In the genomic region with DNA sequence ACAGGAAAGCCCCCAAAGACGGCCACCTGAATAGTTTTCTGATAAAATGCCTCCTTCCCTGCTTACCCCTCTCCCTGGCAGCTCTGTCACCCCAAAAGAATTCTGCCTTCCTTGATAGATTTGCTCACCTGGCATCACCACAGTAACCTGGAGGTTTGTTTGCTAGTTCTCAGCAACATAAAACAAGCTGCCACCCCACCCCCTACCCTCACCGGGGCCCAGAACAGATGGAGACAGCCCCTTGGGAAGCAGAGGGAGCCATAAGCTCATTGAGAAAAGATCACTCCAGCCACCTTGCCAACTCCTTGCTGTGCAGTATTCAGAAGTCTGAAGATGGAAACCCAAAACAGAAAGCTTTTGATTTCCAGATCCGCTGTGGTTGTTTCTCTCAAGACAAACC, we compare ENCODE assay signal across 12 cellular contexts.
DNase-seq lines count a peak whose midpoint lies in the region; ATAC-seq, FAIRE-seq and TF ChIP-seq lines count a peak whose summit lies in the region.
"Had no signal": no experiment of that assay in that cellular context is flagged by ENCODE, and none has a peak within 500 bp of the region (broad histone marks: within the 10 kb centered on the region; RNA-seq: fewer than 3 reads in every experiment).

No MANE protein-coding gene starts in this region.

- no peaks in the 10 kb centered on the region for H3K9me3 ChIP-seq in WERI-Rb-1 (ENCODE audit: severe bottlenecking)
- no peaks in the 10 kb centered on the region for H3K9me3 ChIP-seq in mesenchymal stem cell (ENCODE audit: control insufficient read depth, low read length)
- H3K9me3 ChIP-seq: Caco-2 had no signal

- H4K8ac ChIP-seq in mesenchymal stem cell (ENCODE audit: low read length): no peak overlapping the region

- H3K27ac ChIP-seq in WERI-Rb-1 (peak overlapping the region; percentile 35), mesenchymal stem cell (ENCODE audit: low read length, poor library complexity, severe bottlenecking) (no peak overlapping the region)

- H3K4me3 ChIP-seq in WERI-Rb-1 (ENCODE audit: low read depth, low read length) (no peak overlapping the region), mesenchymal stem cell (ENCODE audit: insufficient read depth in 1 of 2, low read depth in 1 of 2, low read length in 2 of 2) (no peak overlapping the region)
- H3K4me3 ChIP-seq: K562 had no signal

- H3K4me2 ChIP-seq in mesenchymal stem cell (ENCODE audit: low read length, poor library complexity, severe bottlenecking): no peak overlapping the region

- H3K27me3 ChIP-seq in WERI-Rb-1 (ENCODE audit: insufficient read depth, low read depth, severe bottlenecking): peaks cover 13% of the 10 kb centered on the region
- peaks cover 6 to 8% of the 10 kb centered on the region in 2 experiments for H3K27me3 ChIP-seq in mesenchymal stem cell (ENCODE audit: control insufficient read depth in 1 of 2, insufficient read depth in 1 of 2, low read length in 2 of 2)

- H3K4ac ChIP-seq in mesenchymal stem cell (ENCODE audit: low read depth in 1 of 2, low read length in 2 of 2): no peak overlapping the region

- H3K9ac ChIP-seq in mesenchymal stem cell (ENCODE audit: low read length): no peak overlapping the region

- WGBS in mesenchymal stem cell: 61% methylated on average over 2 of the region's 3 CpGs

- FAIRE-seq in D721Med (lab: Jason Lieb, UNC): no peak

- peaks cover 21% of the 10 kb centered on the region for H3K4me1 ChIP-seq in mesenchymal stem cell (ENCODE audit: control insufficient read depth, insufficient read depth, low read depth, low read length)

- ATAC-seq in HG02840 (IDR thresholded peaks at IDR 0.05; ENCODE audit: low FRiP score, unreplicated experiment): no peak
- ATAC-seq: K562 had no signal

- DNase-seq in D721Med (ENCODE audit: insufficient read length, low spot score) (peak; percentile 40), NCI-H2171 (lab: John Stamatoyannopoulos, UW) (peak; percentile 63), WERI-Rb-1 (peak; percentile 79), mesenchymal stem cell (no peak), NCI-H226 (no peak), pons (ENCODE audit: low spot score) (no peak)
- DNase-seq: Caco-2, DND-41, NCI-H187, NCI-H510A treated with DMSO at 0.1 percent for 48 hours had no signal

- no peak overlapping the region for H4K91ac ChIP-seq in mesenchymal stem cell (ENCODE audit: low read length)

- H3K23ac ChIP-seq in mesenchymal stem cell (ENCODE audit: low read length in 2 of 2): no peak overlapping the region

- H3K14ac ChIP-seq in mesenchymal stem cell (ENCODE audit: low read length in 2 of 2): no peak overlapping the region

- H3K36me3 ChIP-seq in WERI-Rb-1 (no peaks in the 10 kb centered on the region), mesenchymal stem cell (ENCODE audit: control insufficient read depth in 1 of 2, insufficient read depth in 2 of 2, low read depth in 1 of 2, low read length in 2 of 2) (no peaks in the 10 kb centered on the region)

- H2BK12ac ChIP-seq in mesenchymal stem cell (ENCODE audit: low read length in 2 of 2): no peak overlapping the region

- no peak overlapping the region for H2AFZ ChIP-seq in mesenchymal stem cell (ENCODE audit: low read depth, low read length)

- TF ChIP-seq CTCF in D721Med (IDR thresholded peaks at IDR 0.05; ENCODE audit: insufficient read depth, missing control alignments): no peak
- no peak for TF ChIP-seq CTCF in WERI-Rb-1 (IDR thresholded peaks at IDR 0.05; ENCODE audit: low read depth, low read length)

- H2BK15ac ChIP-seq in mesenchymal stem cell (ENCODE audit: low read depth, poor library complexity, severe bottlenecking): no peak overlapping the region

- no peak overlapping the region for H3K18ac ChIP-seq in mesenchymal stem cell (ENCODE audit: low read depth in 1 of 2, low read length in 2 of 2)

- H3K79me1 ChIP-seq in mesenchymal stem cell (replicated peaks; ENCODE audit: low read length, poor library complexity, severe bottlenecking): peaks cover 1% of the 10 kb centered on the region

- no peak overlapping the region for H2BK5ac ChIP-seq in mesenchymal stem cell (ENCODE audit: low read depth, low read length, poor library complexity, severe bottlenecking)

- peak overlapping the region; percentile 52 for H2AK5ac ChIP-seq in mesenchymal stem cell (ENCODE audit: low read length, severe bottlenecking)

- H2BK120ac ChIP-seq in mesenchymal stem cell (ENCODE audit: low read depth, low read length): no peak overlapping the region

Comparison
In these comparisons a context has a peak if more than half of its experiments do, and no peak if none do; other contexts are left out.
1. DNase-seq: peak in D721Med (single experiment), NCI-H2171 (single experiment) and WERI-Rb-1 (single experiment); none in mesenchymal stem cell (single experiment), NCI-H226 (single experiment) and pons (single experiment).